Comparison of ENCODE assay signal across 8 cellular contexts in the genomic region with DNA sequence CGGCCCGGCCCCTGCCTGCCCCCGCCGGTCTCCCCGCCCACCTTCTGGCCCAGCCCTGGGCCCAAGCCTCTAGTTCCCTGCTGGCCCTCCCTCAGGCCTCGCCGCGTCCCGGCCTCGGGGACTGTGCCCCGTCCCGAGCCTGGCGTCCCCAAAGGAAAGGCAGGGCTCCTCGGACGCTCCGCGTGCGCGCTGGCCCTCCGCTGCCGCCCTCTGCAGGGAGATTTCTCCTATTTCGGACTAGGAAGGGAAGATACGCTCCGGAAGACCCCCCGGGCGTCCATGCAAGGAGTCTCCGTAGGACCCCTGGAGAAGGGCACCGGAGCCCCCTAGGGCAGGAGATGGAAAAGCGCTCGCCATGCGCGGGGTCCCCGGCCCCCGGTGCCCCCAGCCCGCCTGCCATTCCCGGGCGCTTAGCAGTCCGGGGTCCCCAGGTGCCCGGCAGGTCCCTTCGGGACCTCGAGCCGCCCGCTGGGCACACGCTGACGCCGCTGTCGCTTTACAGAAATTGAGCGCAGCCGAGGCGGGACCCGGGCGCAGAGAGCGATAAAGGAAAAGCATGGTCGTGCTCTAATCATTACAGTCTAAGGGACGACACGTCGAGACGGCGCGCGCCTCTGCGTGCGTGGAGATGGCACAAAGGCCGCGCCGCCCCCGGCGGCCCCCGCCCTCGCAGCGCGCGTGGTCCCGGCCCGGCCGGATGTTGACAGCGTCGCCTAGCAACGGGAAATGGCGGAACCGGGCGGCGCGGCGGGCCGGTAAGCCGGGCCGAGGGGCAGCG. TPM values are rescaled to one million over a fixed set of nuclear protein-coding genes. Genes with fewer than 3 reads are reported as not detected.
DNase-seq lines count a peak whose midpoint lies in the region; ATAC-seq and TF ChIP-seq lines count a peak whose summit lies in the region.

A gene with protein sequence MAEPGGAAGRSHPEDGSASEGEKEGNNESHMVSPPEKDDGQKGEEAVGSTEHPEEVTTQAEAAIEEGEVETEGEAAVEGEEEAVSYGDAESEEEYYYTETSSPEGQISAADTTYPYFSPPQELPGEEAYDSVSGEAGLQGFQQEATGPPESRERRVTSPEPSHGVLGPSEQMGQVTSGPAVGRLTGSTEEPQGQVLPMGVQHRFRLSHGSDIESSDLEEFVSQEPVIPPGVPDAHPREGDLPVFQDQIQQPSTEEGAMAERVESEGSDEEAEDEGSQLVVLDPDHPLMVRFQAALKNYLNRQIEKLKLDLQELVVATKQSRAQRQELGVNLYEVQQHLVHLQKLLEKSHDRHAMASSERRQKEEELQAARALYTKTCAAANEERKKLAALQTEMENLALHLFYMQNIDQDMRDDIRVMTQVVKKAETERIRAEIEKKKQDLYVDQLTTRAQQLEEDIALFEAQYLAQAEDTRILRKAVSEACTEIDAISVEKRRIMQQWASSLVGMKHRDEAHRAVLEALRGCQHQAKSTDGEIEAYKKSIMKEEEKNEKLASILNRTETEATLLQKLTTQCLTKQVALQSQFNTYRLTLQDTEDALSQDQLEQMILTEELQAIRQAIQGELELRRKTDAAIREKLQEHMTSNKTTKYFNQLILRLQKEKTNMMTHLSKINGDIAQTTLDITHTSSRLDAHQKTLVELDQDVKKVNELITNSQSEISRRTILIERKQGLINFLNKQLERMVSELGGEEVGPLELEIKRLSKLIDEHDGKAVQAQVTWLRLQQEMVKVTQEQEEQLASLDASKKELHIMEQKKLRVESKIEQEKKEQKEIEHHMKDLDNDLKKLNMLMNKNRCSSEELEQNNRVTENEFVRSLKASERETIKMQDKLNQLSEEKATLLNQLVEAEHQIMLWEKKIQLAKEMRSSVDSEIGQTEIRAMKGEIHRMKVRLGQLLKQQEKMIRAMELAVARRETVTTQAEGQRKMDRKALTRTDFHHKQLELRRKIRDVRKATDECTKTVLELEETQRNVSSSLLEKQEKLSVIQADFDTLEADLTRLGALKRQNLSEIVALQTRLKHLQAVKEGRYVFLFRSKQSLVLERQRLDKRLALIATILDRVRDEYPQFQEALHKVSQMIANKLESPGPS (plus strand): TSS at position 706 of the 778 bp plus-strand sequence. CDS start 21 bp downstream, at position 727.

- H3K4me3 Mint-ChIP-seq in CD14-positive monocyte = peak within 1 kb of the TSS; percentile 82 to 94

- peak within 1 kb of the TSS; percentile 32 to 94 (median 90) for H3K27ac Mint-ChIP-seq in CD14-positive monocyte

- H3K36me3 Mint-ChIP-seq in CD14-positive monocyte = peaks cover 5 to 14% of the 10 kb centered on the region in 2 donors

- peak; percentile 76 for DNase-seq in CD14-positive monocyte (ENCODE audit: low spot score)
- DNase-seq in NCI-H146 (lab: John Stamatoyannopoulos, UW) = peak; percentile 81
- DNase-seq in T-helper 22 cell (ENCODE audit: low read depth) = peak; percentile 64
- DNase-seq in astrocyte of the cerebellum (ENCODE audit: low read depth) = no peak
- DNase-seq in hippocampal formation (lab: John Stamatoyannopoulos, UW) = peak; percentile 47 to 62
- DNase-seq in retina = peak; percentile 95

- ATAC-seq in GM21529 (IDR thresholded peaks at IDR 0.05; ENCODE audit: unreplicated experiment) (peak; percentile 61), HG03565 (IDR thresholded peaks at IDR 0.05; ENCODE audit: unreplicated experiment) (no peak)

- H3K9me3 Mint-ChIP-seq in CD14-positive monocyte = peaks cover 0 to 9% (median 4%) of the 10 kb centered on the region in 7 donors

- H3K27me3 Mint-ChIP-seq in CD14-positive monocyte (ENCODE audit: low read depth in 3 of 3) = peaks cover 42 to 64% (median 49%) of the 10 kb centered on the region in 3 donors

- peaks cover 21% of the 10 kb centered on the region for H3K4me1 Mint-ChIP-seq in CD14-positive monocyte

- in situ Hi-C loops in astrocyte of the cerebellum (cut with HindIII; ENCODE audit: low sequenced_read_pairs) = no loop called here

- peak within 1 kb of the TSS; percentile 79 for H3K4me3 ChIP-seq in astrocyte of the cerebellum (ENCODE audit: low read depth, low read length)

- intact Hi-C loops in CD14-positive monocyte (cut with micrococcal nuclease) = loop anchor here in 1 of 2 donors (10.0 kb wide), 1 partner anchor 109 kb away; a partner anchor contains a TSS

- TF ChIP-seq CTCF in CD14-positive monocyte (IDR thresholded peaks at IDR 0.05) (no peak), astrocyte of the cerebellum (IDR thresholded peaks at IDR 0.05; ENCODE audit: low read depth, low read length, missing control alignments) (peak; percentile 4)

RNA-seq across cellular contexts. Expression of the gene that starts here (rescaled TPM):
- under 1 TPM in 1 of 2 donors, not detected in 1; 0.21 TPM for polyA plus RNA-seq in CD14-positive monocyte

Comparison
In these comparisons a context has a peak if more than half of its experiments do, and no peak if none do; other contexts are left out.
1. Peak in DNase-seq in CD14-positive monocyte; RNA of the gene not detected or under 1 TPM.